14 cellular contexts compared by ENCODE assay signal in genomic region chr16:73289232-73289631, GRCh38.
A peak's percentile ranks its signal among the peaks of the same experiment; 100 is the strongest.
DNase-seq lines count a peak whose midpoint lies in the region; ATAC-seq, FAIRE-seq and TF ChIP-seq lines count a peak whose summit lies in the region.
"Had no signal": no experiment of that assay in that cellular context is flagged by ENCODE, and none has a peak within 500 bp of the region (broad histone marks: within the 10 kb centered on the region; RNA-seq: fewer than 3 reads in every experiment).

No MANE protein-coding gene starts in this region.

- H3K27me3 ChIP-seq in heart right ventricle, result peaks cover 0 to 21% (median 6%) of the 10 kb centered on the region in 7 donors
- peaks cover 0 to 11% (median 0%) of the 10 kb centered on the region in 3 donors for H3K27me3 ChIP-seq in sigmoid colon

- H3K4me3 ChIP-seq in heart right ventricle, result no peak overlapping the region
- no peak overlapping the region for H3K4me3 ChIP-seq in sigmoid colon
- H3K4me3 ChIP-seq: PC-9 had no signal

- H3K36me3 ChIP-seq in heart right ventricle (no peaks in the 10 kb centered on the region), sigmoid colon (no peaks in the 10 kb centered on the region)

- intact Hi-C loops in heart right ventricle (cut with DNase I) (no loop called here), sigmoid colon (cut with DNase I) (no loop called here)

- H3K9me3 ChIP-seq in heart right ventricle (no peaks in the 10 kb centered on the region), sigmoid colon (no peaks in the 10 kb centered on the region)

- TF ChIP-seq POLR2A in GM12892 (IDR thresholded peaks at IDR 0.05; ENCODE audit: low read depth, low read length) (peak; percentile 57), sigmoid colon (IDR thresholded peaks at IDR 0.05) (no peak)

- no peak for DNase-seq in GM12892 (ENCODE audit: insufficient read length)
- DNase-seq in heart right ventricle, result no peak
- DNase-seq in hippocampal formation (lab: John Stamatoyannopoulos, UW), result no peak
- DNase-seq in central memory CD4-positive, alpha-beta T cell, result no peak
- no peak for DNase-seq in sigmoid colon
- DNase-seq: activated T-cell treated with anti-CD3 and anti-CD28 coated beads, Interleukin-2, amount 50 U/mL, for 1 hour; HFFc6; natural killer cell; NCI-H1105 treated with DMSO at 0.1 percent for 48 hours; PC-9 had no signal

- peak; percentile 94 for ATAC-seq in GM19351 (IDR thresholded peaks at IDR 0.05; ENCODE audit: unreplicated experiment)
- peak; percentile 87 for ATAC-seq in HG02678 (IDR thresholded peaks at IDR 0.05; ENCODE audit: unreplicated experiment)
- peak; percentile 86 for ATAC-seq in HG03439 (IDR thresholded peaks at IDR 0.05; ENCODE audit: unreplicated experiment)
- no peak for ATAC-seq in heart right ventricle
- ATAC-seq: esophagus mucosa, natural killer cell had no signal

- H3K4me1 ChIP-seq in heart right ventricle, result no peaks in the 10 kb centered on the region
- H3K4me1 ChIP-seq in sigmoid colon, result peaks cover 0 to 5% (median 0%) of the 10 kb centered on the region in 4 donors

- TF ChIP-seq CTCF in heart right ventricle (IDR thresholded peaks at IDR 0.05), result no peak
- TF ChIP-seq CTCF in sigmoid colon (IDR thresholded peaks at IDR 0.05), result no peak

- peak; percentile 91 for FAIRE-seq in GM12892 (lab: Jason Lieb, UNC)

- 75 to 76% methylated on average over 4 of the region's 4 CpGs for WGBS in heart right ventricle, 2 donors
- WGBS in sigmoid colon, 2 donors, result 51 to 88% methylated on average over 4 of the region's 4 CpGs

- no peak for TF ChIP-seq EP300 in sigmoid colon (IDR thresholded peaks at IDR 0.05)

- H3K27ac ChIP-seq in heart right ventricle (no peak overlapping the region), sigmoid colon (no peak overlapping the region)
- H3K27ac ChIP-seq: PC-9 had no signal

Comparison
In these comparisons a context has a peak if more than half of its experiments do, and no peak if none do; other contexts are left out.
1. ATAC-seq: peak in GM19351 (single experiment), HG02678 (single experiment) and HG03439 (single experiment); none in heart right ventricle (0 of 8).